Comparison of ENCODE assay signal across 8 cellular contexts in the genomic region with DNA sequence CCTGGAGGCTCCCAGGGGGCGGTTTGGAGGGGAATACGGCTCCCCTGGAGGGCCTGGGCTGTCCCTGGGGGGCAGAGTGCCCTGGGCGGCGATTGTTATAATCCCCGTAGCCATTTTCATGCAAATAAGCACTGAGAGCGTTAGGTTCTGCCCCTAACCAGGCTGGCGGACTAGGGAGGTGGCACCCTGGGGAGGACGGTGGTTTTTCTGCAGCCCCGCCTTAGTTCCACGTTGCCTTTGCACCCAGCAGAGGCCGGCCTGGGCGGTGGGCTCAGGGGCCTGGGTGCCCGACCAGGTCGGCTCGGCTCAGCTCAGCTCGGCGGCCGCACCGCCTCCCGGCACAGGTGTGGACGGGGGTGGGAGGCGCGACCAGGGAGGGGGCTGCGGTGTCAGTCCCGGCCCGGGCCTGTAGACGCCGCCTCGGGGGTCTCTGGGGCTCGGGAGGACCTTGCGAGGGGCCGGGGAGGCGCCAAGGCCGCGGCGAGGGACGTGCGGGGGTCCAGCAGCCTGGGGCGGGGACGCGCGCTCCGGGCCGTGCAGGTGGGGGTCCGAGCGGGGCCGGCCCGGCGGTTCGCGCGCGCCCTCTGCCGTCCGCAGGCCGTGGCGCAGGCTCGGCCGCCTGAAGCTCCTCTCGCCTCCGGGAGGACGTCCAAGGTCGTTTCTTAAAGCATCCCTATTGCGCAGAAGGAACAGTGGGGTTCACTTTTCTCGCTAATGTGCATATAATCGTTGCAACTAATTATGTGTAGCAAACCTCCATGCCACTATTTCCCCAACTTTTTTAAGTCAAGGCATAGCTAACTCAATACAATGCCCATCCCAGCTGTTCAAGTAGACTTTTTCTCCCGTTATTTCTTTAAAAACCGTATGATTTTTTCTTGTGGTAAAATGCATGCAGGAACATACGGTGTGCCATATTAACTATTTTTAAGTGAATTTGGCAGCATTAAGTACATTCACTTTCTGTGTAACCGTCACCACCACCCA. TPM values are rescaled to one million over a fixed set of nuclear protein-coding genes. Genes with fewer than 3 reads are reported as not detected.
DNase-seq lines count a peak whose midpoint lies in the region; ATAC-seq and TF ChIP-seq lines count a peak whose summit lies in the region.

No MANE protein-coding gene starts in this region.

- H3K23ac ChIP-seq in IMR-90 (ENCODE audit: low read depth, low read length): no peak overlapping the region

- H3K36me3 Mint-ChIP-seq in T-helper 2 cell treated with Interferon-gamma antibody and Interleukin-4, amounts not matched to agents 5 μg/mL and 100 μg/mL, for 36 hours (ENCODE audit: low read depth): no peaks in the 10 kb centered on the region

- H3K18ac ChIP-seq in IMR-90 (ENCODE audit: low read depth, low read length): no peak overlapping the region

- no peak overlapping the region for H2BK120ac ChIP-seq in IMR-90 (ENCODE audit: low read depth, low read length)

- no peak overlapping the region for H3K4me3 Mint-ChIP-seq in T-helper 2 cell treated with Interferon-gamma antibody and Interleukin-4, amounts not matched to agents 5 μg/mL and 100 μg/mL, for 36 hours

- no peak overlapping the region for H3K14ac ChIP-seq in IMR-90 (replicated peaks; ENCODE audit: low read depth, low read length)

- peak overlapping the region; percentile 72 for H2AFZ ChIP-seq in IMR-90 (replicated peaks; ENCODE audit: low read length, poor library complexity)

- peaks cover 26% of the 10 kb centered on the region for H4K20me1 ChIP-seq in IMR-90 (ENCODE audit: insufficient read depth, low read length)

- no peak overlapping the region for H3K27ac Mint-ChIP-seq in T-helper 2 cell treated with Interferon-gamma antibody and Interleukin-4, amounts not matched to agents 5 μg/mL and 100 μg/mL, for 36 hours

- no peak overlapping the region for H4K8ac ChIP-seq in IMR-90 (ENCODE audit: low read depth in 2 of 2, low read length in 2 of 2)

- intact Hi-C loops in IMR-90 (cut with micrococcal nuclease): loop anchor here (1.0 kb wide), 1 partner anchor 28 kb away; no protein-coding TSS in a partner anchor
- intact Hi-C loops in body of pancreas (cut with DNase I): loop anchor here (5.0 kb wide), 1 partner anchor 32 kb away; no protein-coding TSS in a partner anchor
- intact Hi-C loops in gastrocnemius medialis (cut with DNase I; ENCODE audit: low total_unique reads): loop anchor here (1.0 to 5.0 kb wide), 3 partner anchors 28 to 262 kb away; partner anchors contain the start of gene KRTAP5-5

- H3K27ac ChIP-seq in IMR-90 (ENCODE audit: insufficient read depth, low read length) (no peak overlapping the region), body of pancreas (peak overlapping the region; percentile 86 to 100 (median 94)), gastrocnemius medialis (peak overlapping the region; percentile 84 to 89 (median 87))

- H2BK15ac ChIP-seq in IMR-90 (ENCODE audit: low read depth, low read length): no peak overlapping the region

- peak overlapping the region; percentile 7 for H2AK9ac ChIP-seq in IMR-90 (replicated peaks; ENCODE audit: low read depth, low read length, poor library complexity)

- H3K4me1 ChIP-seq in IMR-90 (ENCODE audit: control insufficient read depth, insufficient read depth, low read length) (peaks cover 3% of the 10 kb centered on the region), body of pancreas (peaks cover 35% of the 10 kb centered on the region), gastrocnemius medialis (peaks cover 5 to 33% of the 10 kb centered on the region in 2 donors)

- POLR2A ChIA-PET in GM10248 (lab: Yijun Ruan, JAX): no interaction called here
- POLR2A ChIA-PET in IMR-90 (lab: Charles Lee; ENCODE audit: unreplicated experiment): interaction anchor here (1.0 kb wide), 1 partner anchor 28 kb away, joined by 5 read pairs; no protein-coding TSS in a partner anchor

- in situ Hi-C loops in IMR-90 (cut with MboI; ENCODE audit: low sequenced_read_pairs) (no loop called here), gastrocnemius medialis (cut with MboI; ENCODE audit: low sequenced_read_pairs in 4 of 4) (loop anchor here in 1 of 4 donors (5.0 kb wide), 1 partner anchor 37 kb away; no protein-coding TSS in a partner anchor)

- TF ChIP-seq POLR2A in IMR-90 (IDR thresholded peaks at IDR 0.05; ENCODE audit: low read depth, low read length) (no peak), body of pancreas (IDR thresholded peaks at IDR 0.05) (peak; percentile 17 to 36 (median 32)), gastrocnemius medialis (IDR thresholded peaks at IDR 0.05) (no peak)

- no peak overlapping the region for H4K5ac ChIP-seq in IMR-90 (ENCODE audit: low read depth, low read length)

- H3K4me2 ChIP-seq in IMR-90 (ENCODE audit: low read depth, low read length): peak overlapping the region; percentile 17; the same call in 1 of the 2 replicates

- peak; percentile 59 for ATAC-seq in IMR-90 (ENCODE audit: low read depth)
- peak; percentile 34 for ATAC-seq in body of pancreas
- peak; percentile 39 to 50 for ATAC-seq in gastrocnemius medialis
- no peak for ATAC-seq in GM19023 (IDR thresholded peaks at IDR 0.05; ENCODE audit: unreplicated experiment)

- no peak overlapping the region for H3K4ac ChIP-seq in IMR-90 (ENCODE audit: low read depth, low read length)

- H3K4me1 Mint-ChIP-seq in T-helper 2 cell treated with Interferon-gamma antibody and Interleukin-4, amounts not matched to agents 5 μg/mL and 100 μg/mL, for 36 hours (ENCODE audit: low read depth): no peaks in the 10 kb centered on the region

- no peak overlapping the region for H2BK5ac ChIP-seq in IMR-90 (ENCODE audit: low read depth, low read length, poor library complexity, severe bottlenecking)

- H3K27me3 Mint-ChIP-seq in T-helper 2 cell treated with Interferon-gamma antibody and Interleukin-4, amounts not matched to agents 5 μg/mL and 100 μg/mL, for 36 hours (ENCODE audit: low read depth): peaks cover 32% of the 10 kb centered on the region

- H3K4me3 ChIP-seq in IMR-90 (ENCODE audit: insufficient read depth, low read depth, low read length) (no peak overlapping the region), body of pancreas (peak overlapping the region in 1 of 2 donors; percentile 31), iPS-11a (ENCODE audit: low read depth, low read length) (peak overlapping the region; percentile 25), gastrocnemius medialis (peak overlapping the region; percentile 43 to 67 (median 57))

- H3K9me3 ChIP-seq in IMR-90 (ENCODE audit: control insufficient read depth, insufficient read depth, low read length) (peaks cover 8% of the 10 kb centered on the region), body of pancreas (no peaks in the 10 kb centered on the region), gastrocnemius medialis (no peaks in the 10 kb centered on the region)

- H2BK20ac ChIP-seq in IMR-90 (ENCODE audit: low read depth, low read length): no peak overlapping the region

- H3K56ac ChIP-seq in IMR-90 (ENCODE audit: extremely low read depth, insufficient read depth, low read length): no peak overlapping the region

- H3K36me3 ChIP-seq in IMR-90 (ENCODE audit: control insufficient read depth, insufficient read depth, low read length): no peaks in the 10 kb centered on the region
- no peaks in the 10 kb centered on the region for H3K36me3 ChIP-seq in body of pancreas (replicated peaks in 1 of 2; ENCODE audit: insufficient read depth in 1 of 2, low read depth in 2 of 2)
- H3K36me3 ChIP-seq in gastrocnemius medialis: no peaks in the 10 kb centered on the region

- no peak overlapping the region for H3K9ac ChIP-seq in IMR-90 (ENCODE audit: low read depth, low read length)

- WGBS in IMR-90 (ENCODE audit: extremely low coverage in 2 of 2, insufficient read length in 1 of 2), 2 experiments: 2% methylated on average over 20 of the region's 70 CpGs; no CpG with 5 or more reads in 1 of the 2 experiments
- WGBS in body of pancreas, 2 donors: 2 to 7% methylated on average over 13 to 69 of the region's 70 CpGs

- peak; percentile 79 for DNase-seq in GM10248 (ENCODE audit: extremely low spot score)
- DNase-seq in IMR-90: peak; percentile 23
- peak; percentile 59 for DNase-seq in T-helper 2 cell treated with Interferon-gamma antibody and Interleukin-4, amounts not matched to agents 5 μg/mL and 100 μg/mL, for 36 hours (ENCODE audit: low spot score)
- peak; percentile 66 to 78 (median 72) for DNase-seq in body of pancreas
- DNase-seq in gastrocnemius medialis: peak in 1 of 2 donors; percentile 61
- no peak for DNase-seq in KG1 (lab: John Stamatoyannopoulos, UW)

- H4K91ac ChIP-seq in IMR-90 (ENCODE audit: insufficient read depth, low read depth, low read length): no peak overlapping the region

- TF ChIP-seq CTCF in GM10248 (IDR thresholded peaks at IDR 0.05; ENCODE audit: control extremely low read depth, extremely low read depth, low read depth, missing control alignments) (peak; percentile 95), IMR-90 (conservative IDR thresholded peaks at IDR 0.05; ENCODE audit: low read depth, low read length) (peak; percentile 86), body of pancreas (IDR thresholded peaks at IDR 0.05) (peak; percentile 57 to 98 (median 93)), gastrocnemius medialis (IDR thresholded peaks at IDR 0.05 in 4 of 5, conservative IDR thresholded peaks at IDR 0.05 in 1 of 5) (peak; percentile 72 to 99 (median 98))

- no peaks in the 10 kb centered on the region for H3K9me1 ChIP-seq in IMR-90 (ENCODE audit: insufficient read depth, low read length)

- dilution Hi-C loops in IMR-90 (cut with HindIII; ENCODE audit: low sequenced_read_pairs, unreplicated experiment): no loop called here

- peaks cover 31% of the 10 kb centered on the region for H3K27me3 ChIP-seq in IMR-90 (ENCODE audit: control insufficient read depth, insufficient read depth, low read length)
- no peaks in the 10 kb centered on the region for H3K27me3 ChIP-seq in body of pancreas
- no peaks in the 10 kb centered on the region for H3K27me3 ChIP-seq in gastrocnemius medialis

- peaks cover 9% of the 10 kb centered on the region for H3K9me3 Mint-ChIP-seq in T-helper 2 cell treated with Interferon-gamma antibody and Interleukin-4, amounts not matched to agents 5 μg/mL and 100 μg/mL, for 36 hours

- peak; percentile 82 for TF ChIP-seq RAD21 in IMR-90 (IDR thresholded peaks at IDR 0.05; ENCODE audit: low read length)

- no peak overlapping the region for H2AK5ac ChIP-seq in IMR-90 (ENCODE audit: low read depth, low read length)

- BruUV-seq in IMR-90 (replicated peaks; lab: Mats Ljungman, UMichigan): no TSS peak

- CTCF ChIA-PET in GM10248 (lab: Yijun Ruan, JAX) (interaction anchor here (0.6 to 3.4 kb wide), 49 partner anchors 9 to 462 kb away, joined by 3 to 38 read pairs (median 5); partner anchors contain the start of gene KRTAP5-2), IMR-90 (lab: Yijun Ruan, JAX) (interaction anchor here (0.6 to 4.4 kb wide), 16 partner anchors 8 to 307 kb away, joined by 3 to 30 read pairs (median 5); no protein-coding TSS in a partner anchor)

- peaks cover 9 to 19% of the 10 kb centered on the region in 2 experiments; a peak in 2 of 4 replicates for H3K79me1 ChIP-seq in IMR-90 (ENCODE audit: low read depth in 1 of 2, low read length in 2 of 2)

RNA-seq across cellular contexts. Expression of gene DUSP8, which starts 2.5 kb away (rescaled TPM):
- total RNA-seq in IMR-90 (2012; rRNA removed): 0.28 and 0.72 TPM in 2 replicates
- polyA plus RNA-seq in IMR-90 (2012; rRNA removed): 4.2 and 4.7 TPM in 2 replicates
- polyA plus RNA-seq in IMR-90 (2012; cell fraction: cytosol; rRNA removed): 2.4 and 4.6 TPM in 2 replicates
- polyA plus RNA-seq in IMR-90 (2012; cell fraction: nucleus; rRNA removed; ENCODE audit: low replicate concordance): 12.8 and 22.4 TPM in 2 replicates
- 10 to 100 TPM in 1 of 2 donors, 1 to 10 TPM in 1; 7.0 to 19.1 TPM for total RNA-seq in body of pancreas
- 10 to 100 TPM in 1 of 4 donors, 1 to 10 TPM in 3; 2.6 to 25.9 (median 6.3) TPM for total RNA-seq in gastrocnemius medialis

RNA-seq across cellular contexts. Expression of gene KRTAP5-1, which starts 10.5 kb away (rescaled TPM):
- not detected in 2 replicates for total RNA-seq in IMR-90 (2012; rRNA removed)
- not detected in 2 replicates for polyA plus RNA-seq in IMR-90 (2012; rRNA removed)
- polyA plus RNA-seq in IMR-90 (2012; cell fraction: cytosol; rRNA removed): not detected in 2 replicates
- polyA plus RNA-seq in IMR-90 (2012; cell fraction: nucleus; rRNA removed; ENCODE audit: low replicate concordance): not detected in 2 replicates
- total RNA-seq in body of pancreas: not detected
- total RNA-seq in gastrocnemius medialis: not detected

RNA-seq across cellular contexts. Expression of gene KRTAP5-2, which starts 23.5 kb away (rescaled TPM):
- not detected in 2 replicates for total RNA-seq in IMR-90 (2012; rRNA removed)
- not detected in 2 replicates for polyA plus RNA-seq in IMR-90 (2012; rRNA removed)
- polyA plus RNA-seq in IMR-90 (2012; cell fraction: cytosol; rRNA removed): not detected in 2 replicates
- polyA plus RNA-seq in IMR-90 (2012; cell fraction: nucleus; rRNA removed; ENCODE audit: low replicate concordance): not detected in 2 replicates
- not detected for total RNA-seq in body of pancreas
- not detected for total RNA-seq in gastrocnemius medialis

RNA-seq across cellular contexts. Expression of gene KRTAP5-3, which starts 33.7 kb away (rescaled TPM):
- total RNA-seq in IMR-90 (2012; rRNA removed) (not detected in 2 replicates), body of pancreas (not detected), gastrocnemius medialis (not detected)
- not detected in 2 replicates for polyA plus RNA-seq in IMR-90 (2012; rRNA removed)
- polyA plus RNA-seq in IMR-90 (2012; cell fraction: cytosol; rRNA removed): not detected in 2 replicates
- polyA plus RNA-seq in IMR-90 (2012; cell fraction: nucleus; rRNA removed; ENCODE audit: low replicate concordance): not detected in 2 replicates

RNA-seq across cellular contexts. Expression of gene KRTAP5-4, which starts 47.4 kb away (rescaled TPM):
- total RNA-seq in IMR-90 (2012; rRNA removed): not detected in 2 replicates
- not detected in 2 replicates for polyA plus RNA-seq in IMR-90 (2012; rRNA removed)
- polyA plus RNA-seq in IMR-90 (2012; cell fraction: cytosol; rRNA removed): not detected in 2 replicates
- polyA plus RNA-seq in IMR-90 (2012; cell fraction: nucleus; rRNA removed; ENCODE audit: low replicate concordance): not detected in 2 replicates
- total RNA-seq in body of pancreas: not detected
- not detected for total RNA-seq in gastrocnemius medialis

Comparison
In these comparisons a context has a peak if more than half of its experiments do, and no peak if none do; other contexts are left out.
1. POLR2A ChIP-seq: peak in body of pancreas (3 of 3); none in IMR-90 (single experiment) and gastrocnemius medialis (0 of 2).
2. Peak in every context shown above with its lines, with median percentiles within 50 percentile points of each other: CTCF ChIP-seq.